Comparison of ENCODE assay signal across 8 cellular contexts in genomic region chr1:37471345-37472231, GRCh38. TPM values are rescaled to one million over a fixed set of nuclear protein-coding genes. Genes with fewer than 3 reads are reported as not detected.
DNase-seq lines count a peak whose midpoint lies in the region; ATAC-seq and TF ChIP-seq lines count a peak whose summit lies in the region.

No MANE protein-coding gene starts in this region.

- H3K4me1 ChIP-seq in esophagus squamous epithelium, result peaks cover 33 to 55% (median 42%) of the 10 kb centered on the region in 3 donors
- H3K4me1 ChIP-seq in vagina, result peaks cover 51% of the 10 kb centered on the region

- no peak overlapping the region for H3K4me3 Mint-ChIP-seq in activated naive CD4-positive, alpha-beta T cell treated with anti-CD3 and anti-CD28 coated beads, Interleukin-2, amount 50 U/mL, for 24 hours

- peaks cover 9% of the 10 kb centered on the region for H3K36me3 Mint-ChIP-seq in activated naive CD4-positive, alpha-beta T cell treated with anti-CD3 and anti-CD28 coated beads, Interleukin-2, amount 50 U/mL, for 24 hours

- no peak for TF ChIP-seq CTCF in esophagus squamous epithelium (IDR thresholded peaks at IDR 0.05)
- TF ChIP-seq CTCF in vagina (IDR thresholded peaks at IDR 0.05), result no peak

- no peaks in the 10 kb centered on the region for H3K9me3 Mint-ChIP-seq in activated naive CD4-positive, alpha-beta T cell treated with anti-CD3 and anti-CD28 coated beads, Interleukin-2, amount 50 U/mL, for 24 hours

- no peak for DNase-seq in activated naive CD4-positive, alpha-beta T cell treated with anti-CD3 and anti-CD28 coated beads, Interleukin-2, amount 50 U/mL, for 16 hours
- DNase-seq in esophagus squamous epithelium (lab: John Stamatoyannopoulos, UW) (no peak), myocyte (ENCODE audit: low read depth) (peak; percentile 91), vagina (ENCODE audit: extremely low spot score in 2 of 2) (peak in 1 of 2 donors; percentile 94), HUDEP-2 (lab: John Stamatoyannopoulos, UW; ENCODE audit: unreplicated experiment in 76 of 76) (no peak)

- H3K9me3 ChIP-seq in esophagus squamous epithelium (no peaks in the 10 kb centered on the region), vagina (no peaks in the 10 kb centered on the region)

- intact Hi-C loops in esophagus squamous epithelium (cut with DNase I) (no loop called here), vagina (cut with DNase I) (no loop called here)

- H3K4me1 Mint-ChIP-seq in activated naive CD4-positive, alpha-beta T cell treated with anti-CD3 and anti-CD28 coated beads, Interleukin-2, amount 50 U/mL, for 24 hours, result peaks cover 30% of the 10 kb centered on the region

- H3K27me3 Mint-ChIP-seq in activated naive CD4-positive, alpha-beta T cell treated with anti-CD3 and anti-CD28 coated beads, Interleukin-2, amount 50 U/mL, for 24 hours, result no peaks in the 10 kb centered on the region

- 8 to 14% methylated on average over 11 to 13 of the region's 13 CpGs for whole genome bisulfite sequencing in esophagus squamous epithelium, 2 donors

- TF ChIP-seq POLR2A in esophagus squamous epithelium (IDR thresholded peaks at IDR 0.05) (peak in 1 of 4 donors; percentile 34), vagina (IDR thresholded peaks at IDR 0.05) (no peak)

- ATAC-seq in SK-N-SH treated with all-trans-retinoic acid at 6 μM for 48 hours (peak; percentile 90), GM19463 (IDR thresholded peaks at IDR 0.05; ENCODE audit: unreplicated experiment) (no peak)

- no peaks in the 10 kb centered on the region for H3K27me3 ChIP-seq in esophagus squamous epithelium
- H3K27me3 ChIP-seq in vagina, result no peaks in the 10 kb centered on the region

- H3K27ac ChIP-seq in esophagus squamous epithelium (peak overlapping the region; percentile 90 to 97 (median 96)), vagina (peak overlapping the region; percentile 98)

- peak overlapping the region; percentile 85 for H3K27ac Mint-ChIP-seq in activated naive CD4-positive, alpha-beta T cell treated with anti-CD3 and anti-CD28 coated beads, Interleukin-2, amount 50 U/mL, for 24 hours

- H3K4me3 ChIP-seq in esophagus squamous epithelium (peak overlapping the region; percentile 6 to 53 (median 22)), vagina (peak overlapping the region; percentile 3 to 36)

- H3K36me3 ChIP-seq in esophagus squamous epithelium (no peaks in the 10 kb centered on the region), vagina (no peaks in the 10 kb centered on the region)

TF ChIP-seq in SK-N-SH treated with all-trans-retinoic acid at 6 μM for 48 hours, 23 proteins besides CTCF, POLR2A, EP300 and RAD21:
- TF ChIP-seq, protein P1, sequence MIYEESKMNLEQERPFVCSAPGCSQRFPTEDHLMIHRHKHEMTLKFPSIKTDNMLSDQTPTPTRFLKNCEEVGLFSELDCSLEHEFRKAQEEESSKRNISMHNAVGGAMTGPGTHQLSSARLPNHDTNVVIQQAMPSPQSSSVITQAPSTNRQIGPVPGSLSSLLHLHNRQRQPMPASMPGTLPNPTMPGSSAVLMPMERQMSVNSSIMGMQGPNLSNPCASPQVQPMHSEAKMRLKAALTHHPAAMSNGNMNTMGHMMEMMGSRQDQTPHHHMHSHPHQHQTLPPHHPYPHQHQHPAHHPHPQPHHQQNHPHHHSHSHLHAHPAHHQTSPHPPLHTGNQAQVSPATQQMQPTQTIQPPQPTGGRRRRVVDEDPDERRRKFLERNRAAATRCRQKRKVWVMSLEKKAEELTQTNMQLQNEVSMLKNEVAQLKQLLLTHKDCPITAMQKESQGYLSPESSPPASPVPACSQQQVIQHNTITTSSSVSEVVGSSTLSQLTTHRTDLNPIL (CRISPR knock-in tag; IDR thresholded peaks at IDR 0.05; ENCODE audit: low read depth), result no peak
- TF ChIP-seq ZFP3 (CRISPR knock-in tag; IDR thresholded peaks at IDR 0.05), result peak; percentile 76; the same call in 1 of the 2 replicates
- TF ChIP-seq ARNTL (CRISPR knock-in tag; IDR thresholded peaks at IDR 0.05; ENCODE audit: borderline replicate concordance, low read depth), result no peak
- TF ChIP-seq, protein P2, sequence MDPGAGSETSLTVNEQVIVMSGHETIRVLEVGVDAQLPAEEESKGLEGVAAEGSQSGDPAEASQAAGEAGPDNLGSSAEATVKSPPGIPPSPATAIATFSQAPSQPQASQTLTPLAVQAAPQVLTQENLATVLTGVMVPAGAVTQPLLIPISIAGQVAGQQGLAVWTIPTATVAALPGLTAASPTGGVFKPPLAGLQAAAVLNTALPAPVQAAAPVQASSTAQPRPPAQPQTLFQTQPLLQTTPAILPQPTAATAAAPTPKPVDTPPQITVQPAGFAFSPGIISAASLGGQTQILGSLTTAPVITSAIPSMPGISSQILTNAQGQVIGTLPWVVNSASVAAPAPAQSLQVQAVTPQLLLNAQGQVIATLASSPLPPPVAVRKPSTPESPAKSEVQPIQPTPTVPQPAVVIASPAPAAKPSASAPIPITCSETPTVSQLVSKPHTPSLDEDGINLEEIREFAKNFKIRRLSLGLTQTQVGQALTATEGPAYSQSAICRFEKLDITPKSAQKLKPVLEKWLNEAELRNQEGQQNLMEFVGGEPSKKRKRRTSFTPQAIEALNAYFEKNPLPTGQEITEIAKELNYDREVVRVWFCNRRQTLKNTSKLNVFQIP (CRISPR knock-in tag; IDR thresholded peaks at IDR 0.05; ENCODE audit: borderline replicate concordance, low read depth), result no peak
- peak; percentile 39; the same call in 1 of the 2 replicates for TF ChIP-seq ISL1 (CRISPR knock-in tag; IDR thresholded peaks at IDR 0.05)
- TF ChIP-seq SNAI2 (CRISPR knock-in tag; IDR thresholded peaks at IDR 0.05), result 0 out of 2 replicates have a peak, but pooled peaks have one; percentile 36
- no peak for TF ChIP-seq ESRRG (CRISPR knock-in tag; IDR thresholded peaks at IDR 0.05)
- TF ChIP-seq ZC3H10 (CRISPR knock-in tag; IDR thresholded peaks at IDR 0.05), result no peak
- no peak for TF ChIP-seq OSR1 (CRISPR knock-in tag; IDR thresholded peaks at IDR 0.05)

RNA-seq across cellular contexts. Expression of gene ZC3H12A, which starts 2.8 kb away (rescaled TPM):
- total RNA-seq in esophagus squamous epithelium, result 100 to 1,000 TPM in 1 of 4 donors, 10 to 100 TPM in 3; 11.6 to 132 (median 49.0) TPM
- 6.5 and 7.3 TPM in 2 replicates for total RNA-seq in myocyte
- 9.3 TPM for polyA plus RNA-seq in myocyte (2012)
- total RNA-seq in vagina, result 51.6 TPM

RNA-seq across cellular contexts. Expression of gene MEAF6, which starts 43.0 kb away (rescaled TPM):
- total RNA-seq in esophagus squamous epithelium (10 to 100 TPM; 45.5 to 67.9 (median 56.5) TPM), myocyte (88.6 and 116 TPM in 2 replicates), vagina (54.5 TPM)
- polyA plus RNA-seq in myocyte (2012), result 56.5 TPM
